8 cellular contexts compared by ENCODE assay signal in the genomic region with DNA sequence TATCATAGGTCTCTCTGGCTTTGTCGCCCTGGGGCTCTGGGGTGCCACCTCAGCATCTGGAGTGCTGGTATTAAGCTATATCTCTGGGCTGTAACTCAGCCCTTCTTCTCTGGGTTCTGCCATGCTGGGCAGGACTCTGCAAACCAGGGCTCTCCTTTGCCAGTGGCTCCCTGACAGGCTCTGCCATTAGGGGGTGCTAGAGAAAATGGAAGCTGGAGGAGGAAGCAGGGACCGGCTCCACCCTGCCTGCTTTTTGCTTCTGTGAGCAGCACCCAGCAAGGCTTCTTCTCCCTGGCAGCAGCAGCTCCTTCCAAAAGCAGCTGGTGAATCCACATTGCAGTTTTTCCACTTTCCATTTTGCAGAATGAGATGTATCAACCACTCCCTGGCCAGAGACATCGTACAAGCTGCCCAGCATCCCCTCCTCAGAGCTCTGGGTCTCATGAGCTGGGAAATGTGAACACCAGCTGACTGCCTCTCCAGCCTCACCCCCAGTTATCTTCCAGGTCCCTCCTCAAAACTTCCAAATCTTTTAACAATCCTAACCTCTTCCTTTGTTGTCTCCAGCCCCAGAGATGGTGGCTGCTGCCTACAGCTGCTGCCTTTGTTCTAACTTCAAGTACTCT.
DNase-seq lines count a peak whose midpoint lies in the region; ATAC-seq and TF ChIP-seq lines count a peak whose summit lies in the region.

No MANE protein-coding gene starts in this region.

- no peaks in the 10 kb centered on the region for H3K36me3 ChIP-seq in mammary epithelial cell (ENCODE audit: insufficient read depth, low read length)

- no peak overlapping the region for H3K27ac ChIP-seq in mammary epithelial cell (ENCODE audit: insufficient read depth, low read depth, low read length)

- H3K9me3 Mint-ChIP-seq in stimulated activated effector memory CD8-positive, alpha-beta T cell treated with anti-CD3 and anti-CD28 coated beads, Interleukin-12 subunit alpha, Interleukin-12 subunit beta, amount 100 ng/mL, for 72 hours = peaks cover 3% of the 10 kb centered on the region

- no peaks in the 10 kb centered on the region for H3K9me3 ChIP-seq in mammary epithelial cell (replicated peaks; ENCODE audit: insufficient read depth, low read length)

- H3K27ac Mint-ChIP-seq in stimulated activated effector memory CD8-positive, alpha-beta T cell treated with anti-CD3 and anti-CD28 coated beads, Interleukin-12 subunit alpha, Interleukin-12 subunit beta, amount 100 ng/mL, for 72 hours = no peak overlapping the region

- DNase-seq in activated T-cell treated with anti-CD3 and anti-CD28 coated beads for 24 hours (ENCODE audit: low read depth) (peak; percentile 30), LHCN-M2 (ENCODE audit: low read depth) (peak; percentile 73), SKM-1 (lab: John Stamatoyannopoulos, UW; ENCODE audit: unreplicated experiment) (peak; percentile 58), mammary epithelial cell (peak; percentile 49), left colon (peak; percentile 41 to 63)
- DNase-seq in activated T-cell treated with anti-CD3 and anti-CD28 coated beads, Interleukin-2, amount 50 U/mL, for 1 hour = no peak
- peak; percentile 7 to 55 for DNase-seq in stimulated activated effector memory CD8-positive, alpha-beta T cell treated with anti-CD3 and anti-CD28 coated beads, Interleukin-12 subunit alpha, Interleukin-12 subunit beta, amount 100 ng/mL, for 72 hours (ENCODE audit: low spot score in 2 of 2)

- H3K4me3 Mint-ChIP-seq in stimulated activated effector memory CD8-positive, alpha-beta T cell treated with anti-CD3 and anti-CD28 coated beads, Interleukin-12 subunit alpha, Interleukin-12 subunit beta, amount 100 ng/mL, for 72 hours = no peak overlapping the region

- CTCF ChIA-PET in mammary epithelial cell (lab: Charles Lee; ENCODE audit: low non-redundant PET) = interaction anchor here (0.6 to 1.2 kb wide), 4 partner anchors 16 to 487 kb away, joined by 3 to 8 read pairs (median 4); no protein-coding TSS in a partner anchor

- intact Hi-C loops in mammary epithelial cell (cut with micrococcal nuclease) = loop anchor here (1.0 to 5.0 kb wide), 2 partner anchors 88 to 343 kb away; no protein-coding TSS in a partner anchor
- intact Hi-C loops in left colon (cut with DNase I, micrococcal nuclease) = no loop called here

- no peak overlapping the region for H3K9ac ChIP-seq in mammary epithelial cell (ENCODE audit: insufficient read depth, low read length)

- 86% methylated on average over 3 of the region's 3 CpGs for WGBS in mammary epithelial cell (ENCODE audit: low coverage, missing lambda C conversion rate)

- peak; percentile 60 to 87 for TF ChIP-seq CTCF in mammary epithelial cell (conservative IDR thresholded peaks at IDR 0.05 in 1 of 2, IDR thresholded peaks at IDR 0.05 in 1 of 2; ENCODE audit: extremely low read depth in 1 of 2, insufficient read depth in 1 of 2, low read depth in 1 of 2, low read length in 2 of 2)

- H3K4me1 ChIP-seq in mammary epithelial cell (ENCODE audit: insufficient read depth, low read length) = peaks cover 19% of the 10 kb centered on the region

- peak; percentile 94 for ATAC-seq in left colon
- ATAC-seq in stimulated activated effector memory CD8-positive, alpha-beta T cell treated with anti-CD3 and anti-CD28 coated beads, Interleukin-12 subunit alpha, Interleukin-12 subunit beta, amount 100 ng/mL, for 72 hours = peak; percentile 53
- no peak for ATAC-seq in GM19452 (IDR thresholded peaks at IDR 0.05; ENCODE audit: unreplicated experiment)

- no peak overlapping the region for H3K4me2 ChIP-seq in mammary epithelial cell (ENCODE audit: insufficient read depth, low read depth, low read length)

- H2AFZ ChIP-seq in mammary epithelial cell (ENCODE audit: low read depth, low read length) = peak overlapping the region; percentile 49

- H3K4me1 Mint-ChIP-seq in stimulated activated effector memory CD8-positive, alpha-beta T cell treated with anti-CD3 and anti-CD28 coated beads, Interleukin-12 subunit alpha, Interleukin-12 subunit beta, amount 100 ng/mL, for 72 hours = peaks cover 8% of the 10 kb centered on the region

- H3K27me3 ChIP-seq in mammary epithelial cell (ENCODE audit: insufficient read depth, low read length) = no peaks in the 10 kb centered on the region

- in situ Hi-C loops in mammary epithelial cell (cut with MboI; ENCODE audit: low sequenced_read_pairs in 2 of 2) = no loop called here

- H3K4me3 ChIP-seq in mammary epithelial cell (replicated peaks in 1 of 3; ENCODE audit: insufficient read depth in 1 of 3, low read depth in 2 of 3, low read length in 3 of 3) = no peak overlapping the region

- BruUV-seq in mammary epithelial cell (replicated peaks; lab: Mats Ljungman, UMichigan) = no TSS peak

- no peaks in the 10 kb centered on the region for H4K20me1 ChIP-seq in mammary epithelial cell (ENCODE audit: insufficient read depth, low read length)

- no peaks in the 10 kb centered on the region for H3K79me2 ChIP-seq in mammary epithelial cell (ENCODE audit: insufficient read depth, low read length)

- dilution Hi-C loops in mammary epithelial cell (cut with HindIII; ENCODE audit: low sequenced_read_pairs) = no loop called here

- no peaks in the 10 kb centered on the region for H3K36me3 Mint-ChIP-seq in stimulated activated effector memory CD8-positive, alpha-beta T cell treated with anti-CD3 and anti-CD28 coated beads, Interleukin-12 subunit alpha, Interleukin-12 subunit beta, amount 100 ng/mL, for 72 hours
